ENCODE assay signal across 4 cellular contexts in genomic region chr6:135150481-135150880, GRCh38.
TF ChIP-seq lines count a peak whose summit lies in the region.

No MANE protein-coding gene starts in this region.

TF ChIP-seq in HEK293, 187 proteins besides CTCF, POLR2A, EP300 and RAD21:
- TF ChIP-seq ZNF280D (tag by site-specific recombination; IDR thresholded peaks at IDR 0.05) (0 out of 2 replicates have a peak, but pooled peaks have one; percentile 47), ZNF580 (tag by site-specific recombination; IDR thresholded peaks at IDR 0.05) (0 out of 2 replicates have a peak, but pooled peaks have one; percentile 47), ZNF146 (tag by site-specific recombination; IDR thresholded peaks at IDR 0.05) (peak; percentile 89)

TF ChIP-seq in WTC11, 78 proteins besides CTCF, POLR2A, EP300 and RAD21:
- 0 out of 2 replicates have a peak, but pooled peaks have one; percentile 21 for TF ChIP-seq GTF2I (CRISPR knock-in tag; conservative IDR thresholded peaks at IDR 0.05)
TF ChIP-seq in WTC11: peak in this region for 1; not testable (repeated sequence) for 77.

TF ChIP-seq in K562, 482 proteins besides CTCF, POLR2A, EP300 and RAD21:
- TF ChIP-seq CBX3 (IDR thresholded peaks at IDR 0.05; ENCODE audit: borderline replicate concordance in 1 of 2, low read length in 2 of 2), result 0 out of 3 replicates have a peak, but pooled peaks of 1 of the 2 experiments have one; percentile 49
- TF ChIP-seq CHAMP1 (IDR thresholded peaks at IDR 0.05), result peak; percentile 77; the same call in 1 of the 2 replicates
- TF ChIP-seq KDM1A (IDR thresholded peaks at IDR 0.05), result peak; percentile 58 to 85; a peak in 3 of 4 replicates
- peak; percentile 51; the same call in 1 of the 2 replicates for TF ChIP-seq ADNP (tag; IDR thresholded peaks at IDR 0.05)
- TF ChIP-seq BCOR (IDR thresholded peaks at IDR 0.05), result peak; percentile 89
- peak; percentile 99 for TF ChIP-seq ZNF146 (CRISPR knock-in tag; IDR thresholded peaks at IDR 0.05; ENCODE audit: unreplicated experiment)
- TF ChIP-seq HDAC2 (IDR thresholded peaks at IDR 0.05), result peak; percentile 59; the same call in 1 of the 2 replicates
- TF ChIP-seq RBM25 (IDR thresholded peaks at IDR 0.05; ENCODE audit: low read depth, low read length, severe bottlenecking), result peak; percentile 73
- TF ChIP-seq CBX1 (IDR thresholded peaks at IDR 0.05; ENCODE audit: low read depth), result peak; percentile 78; the same call in 1 of the 2 replicates

TF ChIP-seq in H1, 55 proteins besides CTCF, POLR2A, EP300 and RAD21:
- TF ChIP-seq KDM1A (IDR thresholded peaks at IDR 0.05; ENCODE audit: borderline replicate concordance, low read length), result 0 out of 2 replicates have a peak, but pooled peaks have one; percentile 20
